ENCODE assay signal across 30 cellular contexts in genomic region chr7:53638517-53638916, GRCh38.
"Had no signal": no experiment of that assay in that cellular context is flagged by ENCODE, and none has a peak within 500 bp of the region (broad histone marks: within the 10 kb centered on the region; RNA-seq: fewer than 3 reads in every experiment).

No MANE protein-coding gene starts in this region.

- ATAC-seq: activated CD8-positive, alpha-beta T cell treated with anti-CD3 and anti-CD28 coated beads for 36 hours; activated naive CD8-positive, alpha-beta T cell treated with anti-CD3 and anti-CD28 coated beads, Interleukin-2, amount 50 U/mL, for 24 hours; activated T-cell treated with anti-CD3 and anti-CD28 coated beads, Interleukin-2, amount 50 U/mL, for 4 hours; activated T-cell treated with anti-CD3 and anti-CD28 coated beads, Interleukin-2, amount 50 U/mL, for 72 hours had no signal

- H3K27me3 ChIP-seq: ascending aorta, cardiac muscle cell had no signal

- FAIRE-seq: bronchial epithelial cell, TTC549 had no signal

- DNase-seq: activated B cell treated with CpG ODN at 0.5 μM for 24 hours; activated CD4-positive, alpha-beta memory T cell treated with anti-CD3 and anti-CD28 coated beads for 36 hours; activated CD4-positive, alpha-beta T cell treated with anti-CD3 and anti-CD28 coated beads for 4 hours; activated CD4-positive, alpha-beta T cell treated with anti-CD3 and anti-CD28 coated beads, Interleukin-2, amount 10 ng/mL, durations not matched to agents 24 days and 14 days; activated CD4-positive, alpha-beta T cell treated with anti-CD3 and anti-CD28 coated beads, Interleukin-2, amount 50 U/mL, for 1 hour; activated CD4-positive, alpha-beta T cell treated with anti-CD3 and anti-CD28 coated beads, Interleukin-2, amount 50 U/mL, for 4 hours; activated CD4-positive, CD25-positive, alpha-beta regulatory T cell treated with anti-CD3 and anti-CD28 coated beads, Interleukin-2, amount 50 U/mL, for 72 hours; activated CD8-positive, alpha-beta memory T cell treated with anti-CD3 and anti-CD28 coated beads, Interleukin-2, amount 50 U/mL, for 4 hours; activated CD8-positive, alpha-beta T cell treated with anti-CD3 and anti-CD28 coated beads for 36 hours; activated effector memory CD4-positive, alpha-beta T cell treated with Interleukin-2 at 50 U/mL for 16 hours; activated gamma-delta T cell; activated naive CD4-positive, alpha-beta T cell treated with anti-CD3 and anti-CD28 coated beads, Interleukin-2, amount 10 ng/mL, durations not matched to agents 7 days and 5 days; activated naive CD4-positive, alpha-beta T cell treated with Interleukin-2 at 50 U/mL for 16 hours; activated naive CD8-positive, alpha-beta T cell treated with anti-CD3 and anti-CD28 coated beads, Interleukin-2, amount 10 ng/mL, durations not matched to agents 7 days and 5 days; activated naive CD8-positive, alpha-beta T cell treated with anti-CD3 and anti-CD28 coated beads, Interleukin-2, amount 50 U/mL, for 24 hours; activated T-cell treated with anti-CD3 and anti-CD28 coated beads for 4 hours; activated T-cell treated with anti-CD3 and anti-CD28 coated beads, Interleukin-2, amount 50 U/mL, for 1 hour; activated T-cell treated with anti-CD3 and anti-CD28 coated beads, Interleukin-2, amount 50 U/mL, for 4 hours; activated T-cell treated with anti-CD3 and anti-CD28 coated beads, Interleukin-2, amount 50 U/mL, for 72 hours; amygdala; anterior cingulate cortex; caudate nucleus; cerebellar nuclear complex; T-helper 2 cell; T-helper 9 cell had no signal

- H3K36me3 ChIP-seq: ascending aorta, cardiac muscle cell had no signal

- H3K9me3 ChIP-seq: ascending aorta had no signal

- H3K27ac ChIP-seq: ascending aorta, cardiac muscle cell, VCaP had no signal

- H3K4me3 ChIP-seq: ascending aorta, cardiac muscle cell had no signal

- H3K4me1 ChIP-seq: ascending aorta had no signal
